In the genomic region with DNA sequence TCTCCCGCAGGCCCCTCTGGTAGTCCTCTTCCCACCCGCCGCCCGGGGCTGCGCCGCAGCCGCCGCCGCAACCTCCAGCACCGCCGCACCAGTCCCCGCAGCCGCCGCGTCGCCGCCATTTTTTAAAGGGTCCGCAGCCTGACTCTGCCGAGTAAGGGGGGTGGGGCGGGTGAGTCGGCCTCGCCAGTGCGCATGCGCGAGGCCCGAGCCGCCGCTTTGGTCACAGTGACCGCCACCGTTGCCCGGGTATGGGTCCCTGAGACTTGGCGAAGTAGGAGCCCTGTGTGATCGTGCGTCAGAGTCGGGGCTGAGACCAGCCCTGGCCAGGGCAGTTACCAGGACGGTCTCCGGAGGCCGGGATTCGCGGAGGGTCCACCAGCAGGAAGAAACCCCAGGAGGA, we compare ENCODE assay signal across 8 cellular contexts.
DNase-seq lines count a peak whose midpoint lies in the region; ATAC-seq and TF ChIP-seq lines count a peak whose summit lies in the region.
"Not testable (repeated sequence)": the region's sequence is repeated elsewhere in the genome, so short reads cannot be mapped to it uniquely, and the experiment has no call there.

No MANE protein-coding gene starts in this region.

- H2AFZ ChIP-seq in neuronal stem cell (ENCODE audit: low read length): peak overlapping the region; percentile 90

- not testable (repeated sequence) for H3K4ac ChIP-seq in neuronal stem cell (ENCODE audit: low read length)

- WGBS in body of pancreas, 2 donors: 0% methylated on average over 19 of the region's 40 CpGs; no CpG with 5 or more reads in 1 of the 2 donors
- no CpG with 5 or more reads among the region's 40 CpGs for WGBS in neuronal stem cell (ENCODE audit: extremely low coverage in 2 of 2, insufficient read length in 2 of 2, insufficient replicate concordance in 1 of 2), 2 donors

- peak overlapping the region; percentile 18 for H3K4me2 ChIP-seq in neuronal stem cell (ENCODE audit: insufficient read depth, low read length, poor library complexity, severe bottlenecking)

- not testable (repeated sequence) for H3K27me3 ChIP-seq in BJ (ENCODE audit: control insufficient read depth, insufficient read depth, low read length); HUES6 (ENCODE audit: control insufficient read depth, insufficient read depth, low read length); body of pancreas; neuronal stem cell (ENCODE audit: control insufficient read depth in 3 of 3, insufficient read depth in 3 of 3, low read depth in 1 of 3, low read length in 3 of 3)

- POLR2A ChIA-PET in BJ (lab: Charles Lee): not testable (repeated sequence)

- not testable (repeated sequence) for H3K4me1 ChIP-seq in HUES6 (ENCODE audit: control insufficient read depth, insufficient read depth, low read length); body of pancreas; neuronal stem cell (ENCODE audit: control insufficient read depth in 2 of 2, insufficient read depth in 1 of 2, low read depth in 1 of 2, low read length in 2 of 2)

- not testable (repeated sequence) for DNase-seq in BJ (ENCODE audit: low read depth)
- DNase-seq in NOMO-1 (lab: John Stamatoyannopoulos, UW; ENCODE audit: unreplicated experiment in 2 of 2) (peak; percentile 1 to 28), body of pancreas (peak; percentile 89 to 91 (median 90)), left cardiac atrium (peak; percentile 64), neuronal stem cell (ENCODE audit: low spot score) (peak; percentile 38)
- peak; percentile 67 to 78 for DNase-seq in activated CD4-positive, alpha-beta T cell treated with anti-CD3 and anti-CD28 coated beads, Interleukin-2, amount 50 U/mL, for 24 hours (ENCODE audit: low read depth in 1 of 2, low spot score in 1 of 2)
- peak; percentile 66 to 74 for DNase-seq in stimulated activated CD8-positive, alpha-beta memory T cell treated with anti-CD3 and anti-CD28 coated beads, Interleukin-15, amount 100 ng/mL, for 4 hours (ENCODE audit: low read depth in 2 of 2)

- H3K14ac ChIP-seq in neuronal stem cell (ENCODE audit: low read length): not testable (repeated sequence)

- TF ChIP-seq CTCF in BJ (IDR thresholded peaks at IDR 0.05; ENCODE audit: insufficient read depth, low read depth, low read length); body of pancreas (IDR thresholded peaks at IDR 0.05): not testable (repeated sequence)

- intact Hi-C loops in body of pancreas (cut with DNase I); left cardiac atrium (cut with DNase I): not testable (repeated sequence)

- H4K8ac ChIP-seq in neuronal stem cell (ENCODE audit: low read depth, low read length): not testable (repeated sequence)

- H3K27ac ChIP-seq in HUES6 (ENCODE audit: low read depth, low read length); neuronal stem cell (replicated peaks; ENCODE audit: low read length): not testable (repeated sequence)
- H3K27ac ChIP-seq in body of pancreas: peak overlapping the region in 3 of 4 donors; percentile 69 to 78 (median 71)

- H2BK15ac ChIP-seq in neuronal stem cell (ENCODE audit: low read length): not testable (repeated sequence)

- not testable (repeated sequence) for H2BK12ac ChIP-seq in neuronal stem cell (ENCODE audit: low read length)

- not testable (repeated sequence) for H3K23ac ChIP-seq in neuronal stem cell (ENCODE audit: low read depth, low read length, poor library complexity)

- H3K18ac ChIP-seq in neuronal stem cell (ENCODE audit: low read length): not testable (repeated sequence)

- CTCF ChIA-PET in BJ (lab: Yijun Ruan, JAX): not testable (repeated sequence)

- not testable (repeated sequence) for ATAC-seq in body of pancreas, left cardiac atrium

- H3K36me3 ChIP-seq in BJ (ENCODE audit: control insufficient read depth, insufficient read depth, low read length); HUES6 (ENCODE audit: control insufficient read depth, insufficient read depth, low read length); body of pancreas (replicated peaks in 1 of 2; ENCODE audit: insufficient read depth in 1 of 2, low read depth in 2 of 2); neuronal stem cell (replicated peaks in 1 of 2; ENCODE audit: control insufficient read depth in 2 of 2, insufficient read depth in 2 of 2, low read length in 2 of 2): not testable (repeated sequence)

- H4K91ac ChIP-seq in neuronal stem cell (ENCODE audit: low read depth, low read length, poor library complexity): not testable (repeated sequence)

- H2AK5ac ChIP-seq in neuronal stem cell (ENCODE audit: low read depth, low read length): not testable (repeated sequence)

- H3K79me1 ChIP-seq in neuronal stem cell (ENCODE audit: low read depth, low read length): not testable (repeated sequence)

- not testable (repeated sequence) for H2BK120ac ChIP-seq in neuronal stem cell (ENCODE audit: low read depth, low read length)

- H3K4me3 ChIP-seq in BJ (ENCODE audit: low read depth, low read length): peak overlapping the region; percentile 55
- H3K4me3 ChIP-seq in HUES6 (ENCODE audit: low read depth, low read length): peak overlapping the region; percentile 78
- peak overlapping the region; percentile 8 to 66 for H3K4me3 ChIP-seq in body of pancreas
- peak overlapping the region; percentile 77 to 81 for H3K4me3 ChIP-seq in neuronal stem cell (ENCODE audit: low read length in 2 of 2)

- H3K9me3 ChIP-seq in HUES6 (ENCODE audit: control insufficient read depth, insufficient read depth, low read depth, low read length); body of pancreas; neuronal stem cell (replicated peaks in 1 of 2; ENCODE audit: control insufficient read depth in 2 of 2, insufficient read depth in 1 of 2, low read depth in 1 of 2, low read length in 2 of 2): not testable (repeated sequence)

- H3K9ac ChIP-seq in HUES6 (ENCODE audit: low read length): peak overlapping the region; percentile 26
- not testable (repeated sequence) for H3K9ac ChIP-seq in neuronal stem cell (ENCODE audit: low read depth, low read length, poor library complexity)

- TF ChIP-seq POLR2A in body of pancreas (IDR thresholded peaks at IDR 0.05): peak; percentile 56 to 79 (median 77)

- H2BK5ac ChIP-seq in neuronal stem cell (ENCODE audit: low read length): not testable (repeated sequence)
